In the genomic region with DNA sequence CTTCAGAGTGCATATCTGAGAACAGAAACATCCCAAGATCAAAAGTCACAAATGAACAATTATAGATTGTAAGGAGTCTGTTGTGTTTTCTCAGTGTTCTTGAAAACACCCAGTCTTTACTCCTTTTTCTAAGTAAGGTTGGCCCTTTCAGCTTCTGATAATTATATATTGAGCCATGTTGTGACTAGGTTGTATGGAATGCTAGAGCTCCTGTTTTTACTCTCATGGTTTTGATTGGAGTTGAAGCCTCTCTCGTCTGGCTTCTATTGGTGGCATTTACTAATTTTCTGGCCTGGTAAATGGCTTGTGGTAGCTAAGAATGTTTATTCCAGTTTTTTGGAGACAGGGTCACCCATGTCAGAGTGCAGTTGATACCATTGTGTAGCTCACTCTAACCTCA, we compare ENCODE assay signal across 14 cellular contexts.
DNase-seq lines count a peak whose midpoint lies in the region; ATAC-seq, FAIRE-seq and TF ChIP-seq lines count a peak whose summit lies in the region.
"Had no signal": no experiment of that assay in that cellular context is flagged by ENCODE, and none has a peak within 500 bp of the region (broad histone marks: within the 10 kb centered on the region; RNA-seq: fewer than 3 reads in every experiment).

No MANE protein-coding gene starts in this region.

- H3K9me3 ChIP-seq in A549, result no peaks in the 10 kb centered on the region

- no peak overlapping the region for H3K4me3 ChIP-seq in A549

- TF ChIP-seq RAD21 in A549 (conservative IDR thresholded peaks at IDR 0.05 in 1 of 2, IDR thresholded peaks at IDR 0.05 in 1 of 2), result no peak

- POLR2A ChIA-PET in A549 (lab: Yijun Ruan, JAX), result no interaction called here
- POLR2A ChIA-PET in activated CD8-positive, alpha-beta T cell treated with anti-CD3 and anti-CD28 coated beads, Interleukin-2, amount 10 ng/mL, durations not matched to agents 7 days and 5 days (lab: Charles Lee), result no interaction called here

- ATAC-seq in A549 (no peak), esophagus mucosa (peak; percentile 44), omental fat pad (ENCODE audit: low FRiP score) (peak; percentile 7), GM21526 (IDR thresholded peaks at IDR 0.05; ENCODE audit: low FRiP score, unreplicated experiment) (no peak)
- no peak for ATAC-seq in activated CD8-positive, alpha-beta T cell treated with anti-CD3 and anti-CD28 coated beads, Interleukin-2, amount 10 ng/mL, durations not matched to agents 7 days and 5 days
- ATAC-seq: activated CD4-positive, alpha-beta T cell treated with anti-CD3 and anti-CD28 coated beads for 36 hours had no signal

- CTCF ChIA-PET in A549 (lab: Yijun Ruan, JAX), result interaction anchor here (1.1 to 3.7 kb wide), 4 partner anchors 8 to 81 kb away, joined by 4 to 19 read pairs (median 12); no protein-coding TSS in a partner anchor
- CTCF ChIA-PET in activated CD8-positive, alpha-beta T cell treated with anti-CD3 and anti-CD28 coated beads, Interleukin-2, amount 10 ng/mL, durations not matched to agents 7 days and 5 days (lab: Charles Lee), result interaction anchor here (0.8 to 2.1 kb wide), 5 partner anchors 12 to 81 kb away, joined by 3 to 10 read pairs (median 3); no protein-coding TSS in a partner anchor

- no peak for TF ChIP-seq EP300 in A549 (IDR thresholded peaks at IDR 0.05)

- no peak for FAIRE-seq in A549 (lab: Jason Lieb, UNC)

- no peaks in the 10 kb centered on the region for H3K4me1 Mint-ChIP-seq in activated CD8-positive, alpha-beta T cell treated with anti-CD3 and anti-CD28 coated beads, Interleukin-2, amount 10 ng/mL, durations not matched to agents 7 days and 5 days (ENCODE audit: low read depth)

- H3K4me1 ChIP-seq in A549, result peaks cover 58% of the 10 kb centered on the region

- DNase-seq in A549 (ENCODE audit: low read depth in 1 of 2, low spot score in 1 of 2) (no peak), RPMI7951 (ENCODE audit: low read depth) (peak; percentile 52), omental fat pad (ENCODE audit: low spot score) (no peak), HT-29 (ENCODE audit: low spot score) (no peak), SIG-M5 treated with dmso at 0.1 percent for 504 hours (lab: John Stamatoyannopoulos, UW; ENCODE audit: unreplicated experiment) (no peak)
- no peak for DNase-seq in activated CD8-positive, alpha-beta T cell treated with anti-CD3 and anti-CD28 coated beads, Interleukin-2, amount 10 ng/mL, durations not matched to agents 7 days and 5 days
- DNase-seq: activated CD4-positive, alpha-beta T cell treated with anti-CD3 and anti-CD28 coated beads for 36 hours; activated naive CD4-positive, alpha-beta T cell treated with anti-CD3 and anti-CD28 coated beads, Interleukin-2, amount 50 U/mL, for 16 hours; erythroblast; mesendoderm; SHP77 treated with DMSO at 0.1 percent for 48 hours had no signal

- no peak for TF ChIP-seq CTCF in A549 (IDR thresholded peaks at IDR 0.05)
- no peak for TF ChIP-seq CTCF in omental fat pad (IDR thresholded peaks at IDR 0.05)

- H3K27me3 Mint-ChIP-seq in activated CD8-positive, alpha-beta T cell treated with anti-CD3 and anti-CD28 coated beads, Interleukin-2, amount 10 ng/mL, durations not matched to agents 7 days and 5 days (ENCODE audit: low read depth), result peaks cover 2% of the 10 kb centered on the region

- no peaks in the 10 kb centered on the region for H3K36me3 Mint-ChIP-seq in activated CD8-positive, alpha-beta T cell treated with anti-CD3 and anti-CD28 coated beads, Interleukin-2, amount 10 ng/mL, durations not matched to agents 7 days and 5 days (ENCODE audit: low read depth)

- no peak overlapping the region for H3K27ac Mint-ChIP-seq in activated CD8-positive, alpha-beta T cell treated with anti-CD3 and anti-CD28 coated beads, Interleukin-2, amount 10 ng/mL, durations not matched to agents 7 days and 5 days
- H3K27ac Mint-ChIP-seq: activated CD4-positive, alpha-beta T cell treated with anti-CD3 and anti-CD28 coated beads for 36 hours; stimulated activated naive CD8-positive, alpha-beta T cell treated with anti-CD3 and anti-CD28 coated beads, Interleukin-15, Interleukin-2, amounts not matched to agents 100 ng/mL and 50 ng/mL, for 24 hours had no signal

- peak overlapping the region in 1 of 2 experiments; percentile 76; a peak in 3 of 6 replicates for H3K27ac ChIP-seq in A549

- H3K4me3 Mint-ChIP-seq in activated CD8-positive, alpha-beta T cell treated with anti-CD3 and anti-CD28 coated beads, Interleukin-2, amount 10 ng/mL, durations not matched to agents 7 days and 5 days, result no peak overlapping the region
- H3K4me3 Mint-ChIP-seq: activated CD4-positive, alpha-beta T cell treated with anti-CD3 and anti-CD28 coated beads for 36 hours; stimulated activated naive CD8-positive, alpha-beta T cell treated with anti-CD3 and anti-CD28 coated beads, Interleukin-15, Interleukin-2, amounts not matched to agents 100 ng/mL and 50 ng/mL, for 24 hours had no signal

- no peaks in the 10 kb centered on the region for H3K9me3 Mint-ChIP-seq in activated CD8-positive, alpha-beta T cell treated with anti-CD3 and anti-CD28 coated beads, Interleukin-2, amount 10 ng/mL, durations not matched to agents 7 days and 5 days (ENCODE audit: insufficient read depth)
- H3K9me3 Mint-ChIP-seq: stimulated activated naive CD8-positive, alpha-beta T cell treated with anti-CD3 and anti-CD28 coated beads, Interleukin-15, Interleukin-2, amounts not matched to agents 100 ng/mL and 50 ng/mL, for 24 hours had no signal

- WGBS in A549 (ENCODE audit: missing lambda C conversion rate), result 92% methylated on average over 1 of the region's 1 CpG

- TF ChIP-seq POLR2A in A549 (IDR thresholded peaks at IDR 0.05; ENCODE audit: low read length), result no peak

- peak overlapping the region; percentile 35 for H3K4me2 ChIP-seq in A549

TF ChIP-seq in A549, 52 proteins besides CTCF, POLR2A, EP300 and RAD21:
- TF ChIP-seq MAFK (IDR thresholded peaks at IDR 0.05; ENCODE audit: partially characterized antibody) (no peak), EHF (CRISPR knock-in tag; IDR thresholded peaks at IDR 0.05) (no peak), NR3C1 (IDR thresholded peaks at IDR 0.05) (no peak), CBX2 (IDR thresholded peaks at IDR 0.05; ENCODE audit: borderline replicate concordance, low read depth) (no peak), FOSL2 (IDR thresholded peaks at IDR 0.05) (no peak), FOSL2 (CRISPR knock-in tag; IDR thresholded peaks at IDR 0.05) (no peak), NFE2L2 (conservative IDR thresholded peaks at IDR 0.05; ENCODE audit: low read length) (no peak), HOXA7 (CRISPR knock-in tag; IDR thresholded peaks at IDR 0.05) (no peak), ZNF302 (CRISPR knock-in tag; IDR thresholded peaks at IDR 0.05) (no peak)
- TF ChIP-seq, protein P1, sequence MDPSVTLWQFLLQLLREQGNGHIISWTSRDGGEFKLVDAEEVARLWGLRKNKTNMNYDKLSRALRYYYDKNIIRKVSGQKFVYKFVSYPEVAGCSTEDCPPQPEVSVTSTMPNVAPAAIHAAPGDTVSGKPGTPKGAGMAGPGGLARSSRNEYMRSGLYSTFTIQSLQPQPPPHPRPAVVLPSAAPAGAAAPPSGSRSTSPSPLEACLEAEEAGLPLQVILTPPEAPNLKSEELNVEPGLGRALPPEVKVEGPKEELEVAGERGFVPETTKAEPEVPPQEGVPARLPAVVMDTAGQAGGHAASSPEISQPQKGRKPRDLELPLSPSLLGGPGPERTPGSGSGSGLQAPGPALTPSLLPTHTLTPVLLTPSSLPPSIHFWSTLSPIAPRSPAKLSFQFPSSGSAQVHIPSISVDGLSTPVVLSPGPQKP (IDR thresholded peaks at IDR 0.05; ENCODE audit: low read depth, low read length), result no peak
- TF ChIP-seq, protein P2, sequence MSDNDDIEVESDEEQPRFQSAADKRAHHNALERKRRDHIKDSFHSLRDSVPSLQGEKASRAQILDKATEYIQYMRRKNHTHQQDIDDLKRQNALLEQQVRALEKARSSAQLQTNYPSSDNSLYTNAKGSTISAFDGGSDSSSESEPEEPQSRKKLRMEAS (IDR thresholded peaks at IDR 0.05), result no peak
- TF ChIP-seq, protein P3, sequence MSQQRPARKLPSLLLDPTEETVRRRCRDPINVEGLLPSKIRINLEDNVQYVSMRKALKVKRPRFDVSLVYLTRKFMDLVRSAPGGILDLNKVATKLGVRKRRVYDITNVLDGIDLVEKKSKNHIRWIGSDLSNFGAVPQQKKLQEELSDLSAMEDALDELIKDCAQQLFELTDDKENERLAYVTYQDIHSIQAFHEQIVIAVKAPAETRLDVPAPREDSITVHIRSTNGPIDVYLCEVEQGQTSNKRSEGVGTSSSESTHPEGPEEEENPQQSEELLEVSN (IDR thresholded peaks at IDR 0.05; ENCODE audit: borderline replicate concordance, low read depth), result no peak
- TF ChIP-seq, protein P4, sequence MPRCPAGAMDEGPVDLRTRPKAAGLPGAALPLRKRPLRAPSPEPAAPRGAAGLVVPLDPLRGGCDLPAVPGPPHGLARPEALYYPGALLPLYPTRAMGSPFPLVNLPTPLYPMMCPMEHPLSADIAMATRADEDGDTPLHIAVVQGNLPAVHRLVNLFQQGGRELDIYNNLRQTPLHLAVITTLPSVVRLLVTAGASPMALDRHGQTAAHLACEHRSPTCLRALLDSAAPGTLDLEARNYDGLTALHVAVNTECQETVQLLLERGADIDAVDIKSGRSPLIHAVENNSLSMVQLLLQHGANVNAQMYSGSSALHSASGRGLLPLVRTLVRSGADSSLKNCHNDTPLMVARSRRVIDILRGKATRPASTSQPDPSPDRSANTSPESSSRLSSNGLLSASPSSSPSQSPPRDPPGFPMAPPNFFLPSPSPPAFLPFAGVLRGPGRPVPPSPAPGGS (IDR thresholded peaks at IDR 0.05), result no peak

Comparison
In these comparisons a context has a peak if more than half of its experiments do, and no peak if none do; other contexts are left out.
1. ATAC-seq: peak in esophagus mucosa (single experiment) and omental fat pad (single experiment); none in A549 (0 of 2), activated CD8-positive, alpha-beta T cell treated with anti-CD3 and anti-CD28 coated beads, Interleukin-2, amount 10 ng/mL, durations not matched to agents 7 days and 5 days (single experiment) and GM21526 (single experiment).